Comparison of ENCODE assay signal across 8 cellular contexts in the genomic region with DNA sequence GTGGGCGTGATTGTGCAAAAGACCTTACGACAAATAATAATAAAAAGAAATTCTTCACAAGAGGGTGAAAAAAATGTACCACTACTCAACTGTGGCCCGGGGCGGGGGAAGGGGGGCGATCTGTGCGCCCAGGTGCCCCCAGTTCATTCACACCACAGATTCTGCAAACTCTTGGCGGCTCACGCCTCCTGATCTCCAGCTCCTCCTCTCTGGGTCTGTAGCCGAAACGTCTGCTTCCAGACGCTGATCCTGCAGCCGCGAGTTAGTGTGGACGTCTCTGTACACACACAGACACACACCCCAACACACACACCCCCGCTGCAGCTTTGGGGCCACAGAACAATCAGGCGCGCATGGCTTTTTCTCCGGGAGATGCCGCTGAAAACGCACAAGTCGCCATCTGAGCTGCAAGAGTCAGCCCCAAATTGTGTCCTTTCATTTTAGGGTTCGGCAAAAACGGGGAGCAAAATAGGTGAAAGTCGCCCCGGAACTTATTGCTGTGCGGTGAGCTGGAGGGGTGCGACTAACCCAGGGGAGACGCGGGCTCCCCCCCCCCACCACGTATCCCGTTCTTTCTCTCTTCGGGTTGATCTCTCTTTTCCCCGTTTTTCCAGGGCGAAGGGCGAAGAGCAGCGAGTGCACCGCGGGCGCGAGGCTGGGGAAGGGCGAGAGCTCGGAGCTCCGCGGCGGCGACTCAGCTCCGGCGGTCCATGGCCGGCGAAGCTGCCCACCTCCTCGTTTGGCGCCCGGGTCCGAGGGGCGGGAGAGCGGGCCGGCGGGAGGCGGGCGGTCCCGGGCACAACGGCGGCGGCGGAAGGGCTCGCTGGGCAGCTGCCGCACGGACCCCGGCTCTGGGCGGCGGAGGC. TPM values are rescaled to one million over a fixed set of nuclear protein-coding genes. Genes with fewer than 3 reads are reported as not detected.
DNase-seq lines count a peak whose midpoint lies in the region; ATAC-seq and TF ChIP-seq lines count a peak whose summit lies in the region.

No MANE protein-coding gene starts in this region.

- intact Hi-C loops in esophagus squamous epithelium (cut with DNase I): loop anchor here (10.0 kb wide), 1 partner anchor 417 kb away; no protein-coding TSS in a partner anchor

- H3K36me3 ChIP-seq in SJSA1: peaks cover 16% of the 10 kb centered on the region
- no peaks in the 10 kb centered on the region for H3K36me3 ChIP-seq in esophagus squamous epithelium

- H3K4me3 Mint-ChIP-seq in activated naive CD4-positive, alpha-beta T cell treated with anti-CD3 and anti-CD28 coated beads, Interleukin-2, amount 10 ng/mL, durations not matched to agents 7 days and 5 days: peak overlapping the region; percentile 70
- H3K4me3 Mint-ChIP-seq in naive thymus-derived CD8-positive, alpha-beta T cell: peak overlapping the region; percentile 38 to 72 (median 68)

- WGBS in esophagus squamous epithelium, 2 donors: 1 to 2% methylated on average over 20 to 22 of the region's 71 CpGs

- no peaks in the 10 kb centered on the region for H3K27me3 ChIP-seq in SJSA1 (replicated peaks)
- peaks cover 0 to 68% (median 0%) of the 10 kb centered on the region in 4 donors for H3K27me3 ChIP-seq in esophagus squamous epithelium

- H3K27me3 Mint-ChIP-seq in activated naive CD4-positive, alpha-beta T cell treated with anti-CD3 and anti-CD28 coated beads, Interleukin-2, amount 10 ng/mL, durations not matched to agents 7 days and 5 days: peaks cover 89% of the 10 kb centered on the region
- H3K27me3 Mint-ChIP-seq in naive thymus-derived CD8-positive, alpha-beta T cell: peaks cover 36 to 75% (median 59%) of the 10 kb centered on the region in 5 donors

- H3K36me3 Mint-ChIP-seq in activated naive CD4-positive, alpha-beta T cell treated with anti-CD3 and anti-CD28 coated beads, Interleukin-2, amount 10 ng/mL, durations not matched to agents 7 days and 5 days: peaks cover 12% of the 10 kb centered on the region
- H3K36me3 Mint-ChIP-seq in naive thymus-derived CD8-positive, alpha-beta T cell: peaks cover 0 to 4% (median 0%) of the 10 kb centered on the region in 3 donors

- CTCF ChIA-PET in activated naive CD4-positive, alpha-beta T cell treated with anti-CD3 and anti-CD28 coated beads, Interleukin-2, amount 10 ng/mL, durations not matched to agents 7 days and 5 days (lab: Charles Lee): no interaction called here

- POLR2A ChIA-PET in naive thymus-derived CD8-positive, alpha-beta T cell (lab: Charles Lee): no interaction called here

- no peaks in the 10 kb centered on the region for H3K9me3 ChIP-seq in SJSA1 (replicated peaks)
- H3K9me3 ChIP-seq in esophagus squamous epithelium: no peaks in the 10 kb centered on the region

- ATAC-seq in naive thymus-derived CD8-positive, alpha-beta T cell: no peak
- ATAC-seq in GM19328 (IDR thresholded peaks at IDR 0.05; ENCODE audit: unreplicated experiment) (no peak), HG03025 (IDR thresholded peaks at IDR 0.05; ENCODE audit: low FRiP score, unreplicated experiment) (no peak)

- peaks cover 24% of the 10 kb centered on the region for H3K4me1 Mint-ChIP-seq in activated naive CD4-positive, alpha-beta T cell treated with anti-CD3 and anti-CD28 coated beads, Interleukin-2, amount 10 ng/mL, durations not matched to agents 7 days and 5 days
- peaks cover 20 to 42% (median 25%) of the 10 kb centered on the region in 4 donors for H3K4me1 Mint-ChIP-seq in naive thymus-derived CD8-positive, alpha-beta T cell

- TF ChIP-seq POLR2A in esophagus squamous epithelium (IDR thresholded peaks at IDR 0.05): no peak

- H3K9me3 Mint-ChIP-seq in activated naive CD4-positive, alpha-beta T cell treated with anti-CD3 and anti-CD28 coated beads, Interleukin-2, amount 10 ng/mL, durations not matched to agents 7 days and 5 days: no peaks in the 10 kb centered on the region
- H3K9me3 Mint-ChIP-seq in naive thymus-derived CD8-positive, alpha-beta T cell: peaks cover 0 to 3% (median 0%) of the 10 kb centered on the region in 9 donors

- no peak for TF ChIP-seq CTCF in esophagus squamous epithelium (IDR thresholded peaks at IDR 0.05)

- peak overlapping the region; percentile 66 for H3K4me3 ChIP-seq in SJSA1
- H3K4me3 ChIP-seq in esophagus squamous epithelium: peak overlapping the region; percentile 69 to 89 (median 80)

- DNase-seq in activated naive CD4-positive, alpha-beta T cell treated with anti-CD3 and anti-CD28 coated beads, Interleukin-2, amount 10 ng/mL, durations not matched to agents 7 days and 5 days: no peak
- DNase-seq in activated naive CD4-positive, alpha-beta T cell treated with Interleukin-2 at 50 U/mL for 16 hours: no peak
- DNase-seq in SJSA1 (ENCODE audit: low read depth in 1 of 2, low spot score in 2 of 2) (peak; percentile 55 to 72), esophagus squamous epithelium (lab: John Stamatoyannopoulos, UW) (no peak), HPDE6-E6E7 (ENCODE audit: extremely low spot score) (no peak)
- no peak for DNase-seq in naive thymus-derived CD8-positive, alpha-beta T cell

- H3K27ac ChIP-seq in SJSA1 (peak overlapping the region; percentile 78), esophagus squamous epithelium (peak overlapping the region; percentile 85 to 93 (median 90))

- H3K4me1 ChIP-seq in SJSA1 (replicated peaks): peaks cover 13% of the 10 kb centered on the region
- H3K4me1 ChIP-seq in esophagus squamous epithelium: peaks cover 25 to 83% (median 25%) of the 10 kb centered on the region in 3 donors

- no peak overlapping the region for H3K27ac Mint-ChIP-seq in activated naive CD4-positive, alpha-beta T cell treated with anti-CD3 and anti-CD28 coated beads, Interleukin-2, amount 10 ng/mL, durations not matched to agents 7 days and 5 days
- no peak overlapping the region for H3K27ac Mint-ChIP-seq in naive thymus-derived CD8-positive, alpha-beta T cell

RNA-seq across cellular contexts. Expression of a gene that starts 0.5 kb away (rescaled TPM):
- 18.6 and 18.8 TPM in 2 replicates for total RNA-seq in SJSA1 (2014; rRNA removed; shearing (Covaris generic))
- 10 to 100 TPM; 15.8 to 90.4 (median 30.7) TPM for total RNA-seq in esophagus squamous epithelium
- total RNA-seq in naive thymus-derived CD8-positive, alpha-beta T cell: not detected
- not detected for polyA plus RNA-seq in naive thymus-derived CD8-positive, alpha-beta T cell

Comparison
In these comparisons a context has a peak if more than half of its experiments do, and no peak if none do; other contexts are left out.
1. DNase-seq: peak in SJSA1 (2 of 2); none in activated naive CD4-positive, alpha-beta T cell treated with anti-CD3 and anti-CD28 coated beads, Interleukin-2, amount 10 ng/mL, durations not matched to agents 7 days and 5 days (single experiment), activated naive CD4-positive, alpha-beta T cell treated with Interleukin-2 at 50 U/mL for 16 hours (single experiment), esophagus squamous epithelium (single experiment), naive thymus-derived CD8-positive, alpha-beta T cell (0 of 10) and HPDE6-E6E7 (single experiment).
2. RNA of a gene that starts 0.5 kb away (total RNA-seq): 15.8 to 90.4 TPM in esophagus squamous epithelium and 18.6 to 18.8 TPM in SJSA1; not detected in naive thymus-derived CD8-positive, alpha-beta T cell; every median in the first group is over 10 times any median in the second.